In genomic region chr4:182704903-182705302, GRCh38 we compare ENCODE assay signal across 28 cellular contexts.
"Had no signal": no experiment of that assay in that cellular context is flagged by ENCODE, and none has a peak within 500 bp of the region (broad histone marks: within the 10 kb centered on the region; RNA-seq: fewer than 3 reads in every experiment).

No MANE protein-coding gene starts in this region.

- H3K4me3 ChIP-seq: pancreas, prostate gland, right lobe of liver, sigmoid colon, smooth muscle cell, spleen, suprapubic skin, testis, tibial artery, transverse colon, upper lobe of right lung, uterus had no signal

- DNase-seq: naive thymus-derived CD8-positive, alpha-beta T cell; nephron progenitor cell; nucleus accumbens; pancreas; retina; right cardiac atrium; right lobe of liver; sigmoid colon; spleen; stimulated activated CD4-positive, alpha-beta T cell treated with anti-CD3 and anti-CD28 coated beads, Interleukin-12 subunit alpha, Interleukin-12 subunit beta, amount 100 ng/mL, for 4 hours; stimulated activated CD4-positive, alpha-beta T cell treated with anti-CD3 and anti-CD28 coated beads, Interleukin-1b, Interleukin-23, amount 100 ng/mL, for 48 hours; stimulated activated CD4-positive, alpha-beta T cell treated with anti-CD3 and anti-CD28 coated beads, Interleukin-4, amount 100 ng/mL, for 1 hour; stimulated activated CD4-positive, alpha-beta T cell treated with anti-CD3 and anti-CD28 coated beads, Interleukin-4, amount 100 ng/mL, for 4 hours; stimulated activated CD8-positive, alpha-beta memory T cell treated with anti-CD3 and anti-CD28 coated beads, Interleukin-4, amount 100 ng/mL, for 48 hours; stimulated activated naive CD4-positive, alpha-beta T cell; stimulated activated naive CD8-positive, alpha-beta T cell treated with anti-CD3 and anti-CD28 coated beads, Interleukin-15, amount 100 ng/mL, for 72 hours; stimulated activated naive CD8-positive, alpha-beta T cell treated with anti-CD3 and anti-CD28 coated beads, Interleukin-15, Interleukin-2, amounts not matched to agents 100 U/mL and 50 U/mL, for 24 hours; substantia nigra; testis; tibial artery; transverse colon; upper lobe of right lung; uterus had no signal

- ATAC-seq: naive thymus-derived CD8-positive, alpha-beta T cell; natural killer cell treated with Interleukin-12 subunit alpha and Interleukin-12 subunit beta and Interleukin-15 and Interleukin-18, amount 100 ng/mL, for 72 hours; pancreas; right cardiac atrium; right lobe of liver; stimulated activated memory B cell treated with anti-CD40 and anti-IgM and Interleukin-4, amounts not matched to agents 10 μg/mL and 1 μg/mL and 100 μg/mL, for 72 hours; stimulated activated naive CD8-positive, alpha-beta T cell treated with anti-CD3 and anti-CD28 coated beads, Interleukin-15, amount 100 ng/mL, for 72 hours; stimulated activated naive CD8-positive, alpha-beta T cell treated with anti-CD3 and anti-CD28 coated beads, Interleukin-15, Interleukin-2, amounts not matched to agents 100 U/mL and 50 U/mL, for 24 hours; upper lobe of right lung had no signal
